ENCODE assay signal across 1 cellular context in the genomic region with DNA sequence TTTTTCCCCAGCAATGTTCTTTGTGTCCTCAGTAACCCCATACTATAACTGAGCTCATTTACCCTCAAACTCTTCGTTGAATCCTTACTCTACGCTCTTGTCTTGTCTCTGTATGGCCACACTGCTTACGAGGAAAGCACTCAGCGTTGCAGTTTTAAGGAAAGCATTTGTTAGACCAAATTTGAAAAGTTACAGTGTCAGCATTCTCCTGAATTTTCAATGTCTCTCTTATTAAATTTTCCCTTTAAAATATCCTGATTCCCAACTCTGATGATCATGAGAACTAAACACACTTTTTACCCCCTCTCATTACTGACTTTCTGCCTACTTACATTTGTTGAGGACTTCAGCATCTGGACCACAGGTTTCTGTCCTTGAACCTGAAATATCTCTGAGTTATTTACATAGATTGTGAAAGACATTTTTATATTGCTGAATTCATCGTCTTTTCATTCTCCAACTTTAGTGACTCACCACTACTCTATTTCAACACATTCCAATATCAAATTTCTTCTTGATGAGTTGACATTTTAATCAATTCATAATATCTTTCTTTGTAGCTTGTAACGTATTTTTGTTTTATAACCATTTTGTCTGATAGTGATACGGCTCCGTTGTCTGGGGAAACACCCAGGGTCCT.
TF ChIP-seq lines count a peak whose summit lies in the region.

No MANE protein-coding gene starts in this region.

TF ChIP-seq in WTC11, 78 proteins besides CTCF, POLR2A, EP300 and RAD21 (continued from another document):
- no peak for TF ChIP-seq TP53 (CRISPR knock-in tag; IDR thresholded peaks at IDR 0.05)
- TF ChIP-seq MYBL2 (CRISPR knock-in tag; IDR thresholded peaks at IDR 0.05), result no peak
- TF ChIP-seq ETV6 (CRISPR knock-in tag; IDR thresholded peaks at IDR 0.05), result no peak
- TF ChIP-seq TEAD1 (CRISPR knock-in tag; IDR thresholded peaks at IDR 0.05), result no peak
- TF ChIP-seq MXD4 (CRISPR knock-in tag; IDR thresholded peaks at IDR 0.05; ENCODE audit: borderline replicate concordance), result no peak
